In genomic region chr2:114118088-114118487, GRCh38 we compare ENCODE assay signal across 26 cellular contexts.
"Had no signal": no experiment of that assay in that cellular context is flagged by ENCODE, and none has a peak within 500 bp of the region (broad histone marks: within the 10 kb centered on the region; RNA-seq: fewer than 3 reads in every experiment).

No MANE protein-coding gene starts in this region.

- H3K27me3 ChIP-seq: colonic mucosa, esophagus squamous epithelium, gastrocnemius medialis, left lung had no signal

- H3K27ac ChIP-seq: colonic mucosa, epithelial cell of prostate, esophagus squamous epithelium, gastrocnemius medialis, heart right ventricle, left lung, lower lobe of right lung had no signal

- DNase-seq: colonic mucosa; cortex of kidney; effector CD8-positive, alpha-beta T cell; effector memory CD8-positive, alpha-beta T cell; endodermal cell; erythroblast; esophagus squamous epithelium; foreskin fibroblast; foreskin melanocyte; gastrocnemius medialis; glutamatergic neuron; head of caudate nucleus; heart right ventricle; hippocampal formation; left cardiac atrium; left lung; left ventricle myocardium superior; lower lobe of right lung; mesenchymal stem cell; mucosa of descending colon; naive B cell had no signal

- H3K9me3 ChIP-seq: colonic mucosa, esophagus squamous epithelium, gastrocnemius medialis, heart right ventricle, left lung, lower lobe of right lung, mucosa of descending colon had no signal

- H3K36me3 ChIP-seq: colonic mucosa, esophagus squamous epithelium, gastrocnemius medialis, heart right ventricle, left lung, lower lobe of right lung had no signal

- H3K4me1 ChIP-seq: colonic mucosa, esophagus squamous epithelium, gastrocnemius medialis, left lung, lower lobe of right lung had no signal

- ATAC-seq: effector memory CD8-positive, alpha-beta T cell; esophagus mucosa; gastrocnemius medialis; heart right ventricle; left cardiac atrium; left lung; left ventricle myocardium superior; lower lobe of right lung; mucosa of descending colon had no signal

- FAIRE-seq: endometrium, islet of Langerhans, keratinocyte had no signal

- H3K4me3 ChIP-seq: colonic mucosa, esophagus squamous epithelium, gastrocnemius medialis, heart right ventricle, left lung, lower lobe of right lung, mucosa of descending colon had no signal
